22 cellular contexts compared by ENCODE assay signal in the genomic region with DNA sequence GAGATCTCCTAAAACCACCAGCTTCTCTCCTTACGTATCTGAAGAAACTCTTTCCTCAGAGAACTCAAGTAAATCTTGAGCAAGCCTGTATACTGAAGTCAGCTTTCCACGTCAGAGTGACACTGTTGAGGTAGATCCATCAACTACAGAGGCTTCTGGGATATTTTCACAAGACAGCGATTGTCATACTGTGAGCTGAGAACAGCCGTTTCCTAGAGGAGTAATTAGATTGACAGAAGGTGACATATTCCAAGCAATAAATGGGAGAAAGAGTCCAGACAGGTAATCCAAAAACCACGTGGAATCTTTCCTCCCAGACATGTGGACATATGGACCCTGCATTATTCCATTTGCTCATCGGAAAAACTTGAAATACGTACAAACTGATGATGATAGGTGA.
"Had no signal": no experiment of that assay in that cellular context is flagged by ENCODE, and none has a peak within 500 bp of the region (broad histone marks: within the 10 kb centered on the region; RNA-seq: fewer than 3 reads in every experiment).

No MANE protein-coding gene starts in this region.

- H3K9me3 ChIP-seq: SK-N-SH had no signal

- ATAC-seq: activated CD4-positive, alpha-beta T cell treated with anti-CD3 and anti-CD28 coated beads for 36 hours; activated T-helper 17 cell treated with anti-CD3 and anti-CD28 coated beads, Interleukin-2, amount 50 U/mL, for 72 hours had no signal

- H3K27ac ChIP-seq: VCaP had no signal

- DNase-seq: activated CD4-positive, alpha-beta memory T cell treated with anti-CD3 and anti-CD28 coated beads, Interleukin-2, amount 10 ng/mL, durations not matched to agents 7 days and 5 days; activated CD4-positive, alpha-beta T cell treated with anti-CD3 and anti-CD28 coated beads for 36 hours; activated CD4-positive, alpha-beta T cell treated with anti-CD3 and anti-CD28 coated beads, Interleukin-2, amount 50 U/mL, for 1 hour; activated gamma-delta T cell; activated naive CD4-positive, alpha-beta T cell treated with anti-CD3 and anti-CD28 coated beads, Interleukin-2, amount 10 ng/mL, durations not matched to agents 7 days and 5 days; activated naive CD8-positive, alpha-beta T cell treated with anti-CD3 and anti-CD28 coated beads for 36 hours; activated T-cell treated with anti-CD3 and anti-CD28 coated beads for 4 hours; activated T-cell treated with anti-CD3 and anti-CD28 coated beads, Interleukin-2, amount 50 U/mL, for 48 hours; anterior cingulate cortex; central memory CD4-positive, alpha-beta T cell; NCI-H1092; NCI-H1417; NCI-H1930; NCI-H2171; NCI-H2227 treated with DMSO at 0.1 percent for 48 hours; NCI-H446 treated with DMSO at 0.1 percent for 48 hours; NCI-H526 treated with DMSO at 0.1 percent for 48 hours; NCI-H82; SK-N-SH; T-helper 1 cell had no signal
